ENCODE assay signal across 3 cellular contexts in genomic region chr15:27835233-27835939, GRCh38.
"Had no signal": no experiment of that assay in that cellular context is flagged by ENCODE, and none has a peak within 500 bp of the region (broad histone marks: within the 10 kb centered on the region; RNA-seq: fewer than 3 reads in every experiment).

No MANE protein-coding gene starts in this region.

- DNase-seq: GDM1, GF-D8 had no signal

- H3K4me3 ChIP-seq: GM12878 had no signal

- ATAC-seq: GM12878 had no signal
